In the genomic region with DNA sequence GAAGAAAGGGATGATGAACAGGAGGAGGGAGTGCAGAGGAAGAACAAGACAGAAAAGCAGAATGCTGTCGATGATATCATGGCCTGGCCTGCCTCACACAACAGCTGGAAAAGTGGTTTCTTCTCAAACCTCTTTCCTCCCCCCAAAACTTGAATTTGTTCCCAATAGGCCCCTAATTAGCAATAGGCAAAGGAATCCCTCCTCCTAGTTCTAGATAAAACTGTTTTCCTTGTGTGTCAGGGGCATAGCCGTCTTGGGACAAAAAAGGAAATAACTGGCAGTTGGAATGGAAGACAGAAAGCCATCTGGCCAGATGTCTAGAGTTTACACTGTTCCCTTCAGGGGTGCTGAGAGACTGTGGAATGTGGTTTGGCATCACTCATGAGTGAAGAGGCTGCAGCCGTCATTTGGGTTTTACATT, we compare ENCODE assay signal across 23 cellular contexts.
DNase-seq lines count a peak whose midpoint lies in the region; TF ChIP-seq lines count a peak whose summit lies in the region.
"Had no signal": no experiment of that assay in that cellular context is flagged by ENCODE, and none has a peak within 500 bp of the region (broad histone marks: within the 10 kb centered on the region; RNA-seq: fewer than 3 reads in every experiment).

No MANE protein-coding gene starts in this region.

- H3K9me3 ChIP-seq in testis = no peaks in the 10 kb centered on the region
- H3K9me3 ChIP-seq: esophagus muscularis mucosa, mucosa of descending colon had no signal

- in situ Hi-C loops in astrocyte of the spinal cord (cut with HindIII; ENCODE audit: low sequenced_read_pairs) = no loop called here

- WGBS in testis, 2 donors = 31 to 55% methylated on average over 3 of the region's 3 CpGs

- no peak overlapping the region for H3K27ac ChIP-seq in testis
- H3K27ac ChIP-seq: 22Rv1, esophagus muscularis mucosa, neural progenitor cell had no signal

- no peaks in the 10 kb centered on the region for H3K4me1 ChIP-seq in testis
- H3K4me1 ChIP-seq: esophagus muscularis mucosa, neural progenitor cell had no signal

- no peak overlapping the region for H3K4me3 ChIP-seq in astrocyte of the spinal cord (ENCODE audit: low read depth, low read length)
- no peak overlapping the region for H3K4me3 ChIP-seq in testis
- H3K4me3 ChIP-seq: esophagus muscularis mucosa, mucosa of descending colon, neural progenitor cell had no signal

- TF ChIP-seq CTCF in astrocyte of the spinal cord (IDR thresholded peaks at IDR 0.05; ENCODE audit: low read depth, low read length) (no peak), testis (IDR thresholded peaks at IDR 0.05) (no peak)

- H3K36me3 ChIP-seq in testis (ENCODE audit: low read depth, missing control alignments) = no peaks in the 10 kb centered on the region
- H3K36me3 ChIP-seq: esophagus muscularis mucosa, neural progenitor cell had no signal

- intact Hi-C loops in testis (cut with DNase I; ENCODE audit: low total_unique reads) = no loop called here

- peak; percentile 26 for DNase-seq in DMS 273 (lab: John Stamatoyannopoulos, UW; ENCODE audit: unreplicated experiment)
- DNase-seq in DMS 273 treated with DMSO at 0.1 percent for 48 hours (lab: John Stamatoyannopoulos, UW) = no peak
- DNase-seq in astrocyte of the spinal cord (ENCODE audit: low read depth, low spot score) = peak; percentile 34
- peak; percentile 12 for DNase-seq in hepatic stellate cell (ENCODE audit: low spot score)
- DNase-seq in testis = peak; percentile 29
- no peak for DNase-seq in dedifferentiated amniotic fluid mesenchymal stem cell (ENCODE audit: extremely low spot score)
- no peak for DNase-seq in cerebellum (ENCODE audit: low spot score)
- DNase-seq in NOMO-1 treated with dmso at 0.1 percent for 144 hours (lab: John Stamatoyannopoulos, UW; ENCODE audit: unreplicated experiment) = no peak
- DNase-seq: activated naive CD4-positive, alpha-beta T cell treated with anti-CD3 and anti-CD28 coated beads, Interleukin-2, amount 50 U/mL, for 16 hours; activated T-cell treated with anti-CD3 and anti-CD28 coated beads, Interleukin-2, amount 50 U/mL, for 48 hours; AML-193; anterior cingulate cortex; DND-41; mucosa of descending colon; NCI-H1930; NCI-H2227 treated with DMSO at 0.1 percent for 48 hours; NCI-H774; SHP77; stimulated activated CD4-positive, alpha-beta T cell treated with anti-CD3 and anti-CD28 coated beads, Interleukin-2, amount 100 ng/mL, for 48 hours; stimulated activated naive CD4-positive, alpha-beta T cell had no signal

- no peaks in the 10 kb centered on the region for H3K27me3 ChIP-seq in testis
- H3K27me3 ChIP-seq: esophagus muscularis mucosa, neural progenitor cell had no signal

- no peak for TF ChIP-seq POLR2A in testis (IDR thresholded peaks at IDR 0.05)

Comparison
In these comparisons a context has a peak if more than half of its experiments do, and no peak if none do; other contexts are left out.
1. DNase-seq: peak in DMS 273 (single experiment), astrocyte of the spinal cord (single experiment), hepatic stellate cell (single experiment) and testis (single experiment); none in DMS 273 treated with DMSO at 0.1 percent for 48 hours (single experiment), dedifferentiated amniotic fluid mesenchymal stem cell (single experiment), cerebellum (single experiment) and NOMO-1 treated with dmso at 0.1 percent for 144 hours (single experiment).